8 cellular contexts compared by ENCODE assay signal in the genomic region with DNA sequence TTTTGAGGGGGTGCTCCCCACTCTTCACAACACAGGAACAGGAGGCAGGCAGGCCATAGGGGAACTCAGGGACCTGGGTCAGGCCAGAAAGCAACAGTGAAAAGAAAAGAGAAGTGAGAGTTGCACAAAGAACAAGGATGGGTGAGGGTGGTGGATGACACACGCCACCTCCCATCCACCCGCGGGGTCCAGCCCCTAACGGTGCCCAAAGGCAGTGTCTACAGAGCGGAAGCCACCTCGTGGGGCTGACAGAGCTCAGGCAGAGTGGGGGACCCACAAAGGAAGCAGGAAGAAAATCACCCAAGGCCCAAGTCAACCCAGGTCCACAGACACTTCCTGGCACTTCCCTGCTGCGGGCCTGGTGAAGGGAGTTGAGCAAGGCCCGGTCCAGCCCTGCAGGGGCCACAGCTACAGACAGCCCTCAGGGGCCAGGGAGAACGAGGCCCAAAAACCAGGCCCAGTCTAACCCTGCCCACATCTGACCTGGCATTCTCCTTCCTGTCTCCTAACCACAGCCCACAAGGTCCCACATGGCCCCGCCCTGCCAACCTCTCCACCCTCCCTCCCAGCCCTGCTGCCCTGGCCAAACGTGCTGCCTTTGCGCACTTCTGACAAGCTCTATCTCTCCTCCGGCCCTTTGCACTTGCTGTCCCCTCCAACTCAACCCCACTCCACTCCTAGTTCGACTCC.
DNase-seq lines count a peak whose midpoint lies in the region; ATAC-seq lines count a peak whose summit lies in the region.

No MANE protein-coding gene starts in this region.

- H3K27ac ChIP-seq in effector memory CD4-positive, alpha-beta T cell (ENCODE audit: insufficient read depth, low read length, poor library complexity, severe bottlenecking): peak overlapping the region; percentile 99

- no peaks in the 10 kb centered on the region for H3K27me3 ChIP-seq in effector memory CD4-positive, alpha-beta T cell (replicated peaks; ENCODE audit: control insufficient read depth, insufficient read depth, low read length, poor library complexity, severe bottlenecking)

- H3K9me3 ChIP-seq in effector memory CD4-positive, alpha-beta T cell (ENCODE audit: control insufficient read depth, low read length): no peaks in the 10 kb centered on the region

- ATAC-seq in GM21360 (IDR thresholded peaks at IDR 0.05; ENCODE audit: unreplicated experiment) (peak; percentile 90), HG03565 (IDR thresholded peaks at IDR 0.05; ENCODE audit: unreplicated experiment) (peak; percentile 82)

- H3K36me3 ChIP-seq in effector memory CD4-positive, alpha-beta T cell (ENCODE audit: control insufficient read depth, insufficient read depth, low read length): no peaks in the 10 kb centered on the region

- H3K4me3 ChIP-seq in effector memory CD4-positive, alpha-beta T cell (ENCODE audit: insufficient read depth, low read depth, low read length, poor library complexity, severe bottlenecking): peak overlapping the region; percentile 29

- peaks cover 55% of the 10 kb centered on the region for H3K4me1 ChIP-seq in effector memory CD4-positive, alpha-beta T cell (ENCODE audit: control insufficient read depth, insufficient read depth, low read length, poor library complexity, severe bottlenecking)

- peak; percentile 23 for DNase-seq in COLO668 (lab: John Stamatoyannopoulos, UW; ENCODE audit: unreplicated experiment)
- DNase-seq in activated CD4-positive, CD25-positive, alpha-beta regulatory T cell treated with anti-CD3 and anti-CD28 coated beads, Interleukin-2, amount 50 U/mL, for 72 hours: peak; percentile 65
- peak; percentile 55 to 66 (median 60) for DNase-seq in effector memory CD4-positive, alpha-beta T cell
- DNase-seq in stimulated activated CD4-positive, alpha-beta T cell treated with anti-CD3 and anti-CD28 coated beads, Interleukin-2, amount 100 ng/mL, for 48 hours: peak; percentile 50 to 57
- no peak for DNase-seq in islet precursor cell
- no peak for DNase-seq in putamen (ENCODE audit: low spot score)

Comparison
In these comparisons a context has a peak if more than half of its experiments do, and no peak if none do; other contexts are left out.
1. DNase-seq: peak in COLO668 (single experiment), activated CD4-positive, CD25-positive, alpha-beta regulatory T cell treated with anti-CD3 and anti-CD28 coated beads, Interleukin-2, amount 50 U/mL, for 72 hours (single experiment), effector memory CD4-positive, alpha-beta T cell (3 of 3) and stimulated activated CD4-positive, alpha-beta T cell treated with anti-CD3 and anti-CD28 coated beads, Interleukin-2, amount 100 ng/mL, for 48 hours (2 of 2); none in islet precursor cell (single experiment) and putamen (single experiment).